ENCODE assay signal across 10 cellular contexts in genomic region chr4:99300934-99301333, GRCh38. TPM values are rescaled to one million over a fixed set of nuclear protein-coding genes. Genes with fewer than 3 reads are reported as not detected.
DNase-seq lines count a peak whose midpoint lies in the region; ATAC-seq, FAIRE-seq and TF ChIP-seq lines count a peak whose summit lies in the region.
"Had no signal": no experiment of that assay in that cellular context is flagged by ENCODE, and none has a peak within 500 bp of the region (broad histone marks: within the 10 kb centered on the region; RNA-seq: fewer than 3 reads in every experiment).

No MANE protein-coding gene starts in this region.

- H3K4me2 ChIP-seq in HepG2 (ENCODE audit: low read depth, low read length) = no peak overlapping the region

- TF ChIP-seq RAD21 in HepG2 (CRISPR knock-in tag; IDR thresholded peaks at IDR 0.05) = no peak

- H2AFZ ChIP-seq in HepG2 (ENCODE audit: low read length) = no peak overlapping the region

- peaks cover 7% of the 10 kb centered on the region; the same call in 1 of the 2 replicates for H3K4me1 ChIP-seq in HepG2 (ENCODE audit: insufficient read depth, low read length)
- H3K4me1 ChIP-seq: BE2C had no signal

- peak; percentile 73 for FAIRE-seq in HepG2 (lab: Jason Lieb, UNC)
- FAIRE-seq in urothelium cell line (lab: Jason Lieb, UNC) = no peak

- CTCF ChIA-PET in HepG2 (lab: Yijun Ruan, JAX; ENCODE audit: low intra/inter-chr PET ratio, low total read pairs) = no interaction called here

- H3K79me2 ChIP-seq in HepG2 (ENCODE audit: insufficient read depth, low read length) = no peaks in the 10 kb centered on the region

- H3K9ac ChIP-seq in HepG2 (ENCODE audit: insufficient read depth, low read depth, low read length) = no peak overlapping the region

- no peak for TF ChIP-seq POLR2A in HepG2 (IDR thresholded peaks at IDR 0.05; ENCODE audit: insufficient read depth in 1 of 2, low read depth in 2 of 2, low read length in 2 of 2)

- intact Hi-C loops in HepG2 (cut with micrococcal nuclease; ENCODE audit: unreplicated experiment) = no loop called here

- TF ChIP-seq EP300 in HepG2 (IDR thresholded peaks at IDR 0.05; ENCODE audit: low read depth in 2 of 2, low read length in 2 of 2) (no peak), HepG2 (CRISPR knock-in tag; IDR thresholded peaks at IDR 0.05; ENCODE audit: borderline replicate concordance) (no peak)

- no peak for TF ChIP-seq CTCF in HepG2 (CRISPR knock-in tag; IDR thresholded peaks at IDR 0.05)

- 34% methylated on average over 4 of the region's 4 CpGs for WGBS in HepG2 (ENCODE audit: low lambda C conversion rate)

- DNase-seq in SHP77 (lab: John Stamatoyannopoulos, UW) (peak; percentile 24 to 44), SHP77 treated with DMSO at 0.1 percent for 48 hours (lab: John Stamatoyannopoulos, UW) (no peak), cerebellar cortex (ENCODE audit: low spot score) (peak; percentile 13), HepG2 (ENCODE audit: low spot score) (peak; percentile 58), urothelium cell line (ENCODE audit: low spot score) (peak; percentile 7), islet precursor cell (no peak)
- no peak for DNase-seq in activated CD8-positive, alpha-beta memory T cell treated with anti-CD3 and anti-CD28 coated beads for 24 hours
- DNase-seq: activated CD8-positive, alpha-beta memory T cell treated with anti-CD3 and anti-CD28 coated beads, Interleukin-2, amount 10 ng/mL, durations not matched to agents 7 days and 5 days; BE2C had no signal

- H3K27ac ChIP-seq in HepG2 (ENCODE audit: extremely low read length, insufficient read depth, low read length) = no peak overlapping the region

- ATAC-seq in HepG2 (no peak; the same call in 2 of the 3 replicates), GM18498 (IDR thresholded peaks at IDR 0.05; ENCODE audit: unreplicated experiment) (no peak)
- ATAC-seq: activated CD8-positive, alpha-beta memory T cell treated with anti-CD3 and anti-CD28 coated beads, Interleukin-2, amount 10 ng/mL, durations not matched to agents 7 days and 5 days had no signal

- H3K27me3 ChIP-seq in HepG2 (ENCODE audit: control insufficient read depth in 1 of 2, insufficient read depth in 2 of 2, low read length in 2 of 2) = no peaks in the 10 kb centered on the region
- H3K27me3 ChIP-seq: BE2C had no signal

- no TSS peak for BruUV-seq in HepG2 (replicated peaks; lab: Mats Ljungman, UMichigan)

- no peaks in the 10 kb centered on the region for H3K36me3 ChIP-seq in HepG2 (replicated peaks in 1 of 2; ENCODE audit: control insufficient read depth in 1 of 2, insufficient read depth in 2 of 2, low read length in 2 of 2)
- H3K36me3 ChIP-seq: BE2C had no signal

- no peak overlapping the region for H3K4me3 ChIP-seq in HepG2 (replicated peaks in 1 of 3; ENCODE audit: insufficient read depth in 1 of 3, low read depth in 2 of 3, low read length in 3 of 3)

- in situ Hi-C loops in HepG2 (cut with HindIII; ENCODE audit: extremely low pct_ligation_motif_present, low pct_unique_long_range_greater_than_20kb) = no loop called here

- H3K9me3 ChIP-seq in HepG2 (ENCODE audit: low read length) = no peaks in the 10 kb centered on the region
- H3K9me3 ChIP-seq: BE2C had no signal

- POLR2A ChIA-PET in HepG2 (lab: Yijun Ruan, JAX) = no interaction called here

- H4K20me1 ChIP-seq in HepG2 (ENCODE audit: insufficient read depth, low read length) = no peaks in the 10 kb centered on the region

TF ChIP-seq in HepG2, 621 proteins besides CTCF, POLR2A, EP300 and RAD21 (continues in another document):
- no peak for TF ChIP-seq LCORL (IDR thresholded peaks at IDR 0.05)
- TF ChIP-seq LCORL (CRISPR knock-in tag; IDR thresholded peaks at IDR 0.05) = peak; percentile 37; the same call in 1 of the 2 replicates
- no peak for TF ChIP-seq HCFC1 (IDR thresholded peaks at IDR 0.05; ENCODE audit: low read depth, low read length)
- no peak for TF ChIP-seq ZNF260 (CRISPR knock-in tag; IDR thresholded peaks at IDR 0.05; ENCODE audit: borderline replicate concordance, low read depth)
- peak; percentile 35; the same call in 1 of the 2 replicates for TF ChIP-seq GATAD2A (CRISPR knock-in tag; IDR thresholded peaks at IDR 0.05)

RNA-seq across cellular contexts. Expression of gene ADH1A, which starts 10.1 kb away (rescaled TPM):
- total RNA-seq in HepG2 (2016; rRNA removed; fragmentation: Illumina TruSeq; extraction: Trizol) = 0.13 and 0.34 TPM in 2 replicates
- total RNA-seq in HepG2 (2016; cell fraction: cytosol; rRNA removed; fragmentation: Illumina TruSeq; extraction: Trizol; ENCODE audit: low read depth) = not detected in 2 replicates
- 0.13 and 0.45 TPM in 2 replicates for total RNA-seq in HepG2 (2016; cell fraction: insoluble cytoplasmic fraction; rRNA removed; fragmentation: Illumina TruSeq; extraction: Trizol)
- 0.12 TPM in 1 of 2 replicates, not detected in the other for total RNA-seq in HepG2 (2016; cell fraction: membrane; rRNA removed; fragmentation: Illumina TruSeq; extraction: Trizol)
- 0.37 TPM in 1 of 2 replicates, not detected in the other for total RNA-seq in HepG2 (2016; cell fraction: nucleus; rRNA removed; fragmentation: Illumina TruSeq; extraction: Trizol)
- 0.12 TPM in 1 of 2 replicates, not detected in the other for polyA plus RNA-seq in HepG2 (2011; rRNA removed)
- not detected in 2 replicates for polyA plus RNA-seq in HepG2 (2011; cell fraction: cytosol; rRNA removed)
- not detected in 2 replicates for polyA plus RNA-seq in HepG2 (2011; cell fraction: nucleus; rRNA removed)
- polyA plus RNA-seq in HepG2 (2012) = 0.45 TPM in 1 of 2 replicates, not detected in the other
- 0.09 and 0.11 TPM in 2 replicates for polyA plus RNA-seq in HepG2 (2016; cell fraction: cytosol; fragmentation: Illumina TruSeq; extraction: Trizol; ENCODE audit: low read depth)
- polyA plus RNA-seq in HepG2 (2016; cell fraction: insoluble cytoplasmic fraction; fragmentation: Illumina TruSeq; extraction: Trizol; ENCODE audit: low read depth) = 0.26 and 0.38 TPM in 2 replicates
- not detected in 2 replicates for polyA plus RNA-seq in HepG2 (2016; cell fraction: membrane; fragmentation: Illumina TruSeq; extraction: Trizol; ENCODE audit: low read depth)
- polyA plus RNA-seq in HepG2 (2016; cell fraction: nucleus; fragmentation: Illumina TruSeq; extraction: Trizol; ENCODE audit: insufficient read depth, low read depth) = 0.31 and 0.59 TPM in 2 replicates
- polyA minus RNA-seq in HepG2 (2011; rRNA and poly(A)+ RNA removed; ENCODE audit: low replicate concordance) = not detected in 2 replicates
- not detected in 2 replicates for polyA minus RNA-seq in HepG2 (2011; cell fraction: cytosol; rRNA and poly(A)+ RNA removed)
- not detected in 2 replicates for polyA minus RNA-seq in HepG2 (2011; cell fraction: nucleus; rRNA and poly(A)+ RNA removed)
- total RNA-seq: activated CD8-positive, alpha-beta memory T cell treated with anti-CD3 and anti-CD28 coated beads, Interleukin-2, amount 10 ng/mL, durations not matched to agents 7 days and 5 days had no signal

RNA-seq across cellular contexts. Expression of gene ADH1B, which starts 20.3 kb away (rescaled TPM):
- total RNA-seq in HepG2 (2016; rRNA removed; fragmentation: Illumina TruSeq; extraction: Trizol) = 0.40 and 1.2 TPM in 2 replicates
- not detected in 2 replicates for total RNA-seq in HepG2 (2016; cell fraction: cytosol; rRNA removed; fragmentation: Illumina TruSeq; extraction: Trizol; ENCODE audit: low read depth)
- total RNA-seq in HepG2 (2016; cell fraction: insoluble cytoplasmic fraction; rRNA removed; fragmentation: Illumina TruSeq; extraction: Trizol) = 0.69 and 1.5 TPM in 2 replicates
- 0.31 TPM in 1 of 2 replicates, not detected in the other for total RNA-seq in HepG2 (2016; cell fraction: membrane; rRNA removed; fragmentation: Illumina TruSeq; extraction: Trizol)
- 0.31 and 0.37 TPM in 2 replicates for total RNA-seq in HepG2 (2016; cell fraction: nucleus; rRNA removed; fragmentation: Illumina TruSeq; extraction: Trizol)
- 0.05 TPM in 1 of 2 replicates, not detected in the other for polyA plus RNA-seq in HepG2 (2011; rRNA removed)
- 0.03 TPM in 1 of 2 replicates, not detected in the other for polyA plus RNA-seq in HepG2 (2011; cell fraction: cytosol; rRNA removed)
- polyA plus RNA-seq in HepG2 (2011; cell fraction: nucleus; rRNA removed) = not detected in 2 replicates
- not detected in 2 replicates for polyA plus RNA-seq in HepG2 (2012)
- 0.06 and 0.07 TPM in 2 replicates for polyA plus RNA-seq in HepG2 (2016; cell fraction: cytosol; fragmentation: Illumina TruSeq; extraction: Trizol; ENCODE audit: low read depth)
- 0.38 and 0.71 TPM in 2 replicates for polyA plus RNA-seq in HepG2 (2016; cell fraction: insoluble cytoplasmic fraction; fragmentation: Illumina TruSeq; extraction: Trizol; ENCODE audit: low read depth)
- polyA plus RNA-seq in HepG2 (2016; cell fraction: membrane; fragmentation: Illumina TruSeq; extraction: Trizol; ENCODE audit: low read depth) = 0.08 TPM in 1 of 2 replicates, not detected in the other
- 0.35 and 0.72 TPM in 2 replicates for polyA plus RNA-seq in HepG2 (2016; cell fraction: nucleus; fragmentation: Illumina TruSeq; extraction: Trizol; ENCODE audit: insufficient read depth, low read depth)
- polyA minus RNA-seq in HepG2 (2011; rRNA and poly(A)+ RNA removed; ENCODE audit: low replicate concordance) = not detected in 2 replicates
- polyA minus RNA-seq in HepG2 (2011; cell fraction: cytosol; rRNA and poly(A)+ RNA removed) = not detected in 2 replicates
- polyA minus RNA-seq in HepG2 (2011; cell fraction: nucleus; rRNA and poly(A)+ RNA removed) = not detected in 2 replicates
- total RNA-seq: activated CD8-positive, alpha-beta memory T cell treated with anti-CD3 and anti-CD28 coated beads, Interleukin-2, amount 10 ng/mL, durations not matched to agents 7 days and 5 days had no signal

RNA-seq across cellular contexts. Expression of gene ADH1C, which starts 51.6 kb away (rescaled TPM):
- total RNA-seq in HepG2 (2016; rRNA removed; fragmentation: Illumina TruSeq; extraction: Trizol) = not detected in 2 replicates
- total RNA-seq in HepG2 (2016; cell fraction: cytosol; rRNA removed; fragmentation: Illumina TruSeq; extraction: Trizol; ENCODE audit: low read depth) = not detected in 2 replicates
- total RNA-seq in HepG2 (2016; cell fraction: insoluble cytoplasmic fraction; rRNA removed; fragmentation: Illumina TruSeq; extraction: Trizol) = not detected in 2 replicates
- not detected in 2 replicates for total RNA-seq in HepG2 (2016; cell fraction: membrane; rRNA removed; fragmentation: Illumina TruSeq; extraction: Trizol)
- not detected in 2 replicates for total RNA-seq in HepG2 (2016; cell fraction: nucleus; rRNA removed; fragmentation: Illumina TruSeq; extraction: Trizol)
- polyA plus RNA-seq in HepG2 (2011; rRNA removed) = not detected in 2 replicates
- not detected in 2 replicates for polyA plus RNA-seq in HepG2 (2011; cell fraction: cytosol; rRNA removed)
- polyA plus RNA-seq in HepG2 (2011; cell fraction: nucleus; rRNA removed) = 0.21 TPM in 1 of 2 replicates, not detected in the other
- 0.11 TPM in 2 replicates for polyA plus RNA-seq in HepG2 (2012)
- polyA plus RNA-seq in HepG2 (2016; cell fraction: cytosol; fragmentation: Illumina TruSeq; extraction: Trizol; ENCODE audit: low read depth) = not detected in 2 replicates
- polyA plus RNA-seq in HepG2 (2016; cell fraction: insoluble cytoplasmic fraction; fragmentation: Illumina TruSeq; extraction: Trizol; ENCODE audit: low read depth) = not detected in 2 replicates
- not detected in 2 replicates for polyA plus RNA-seq in HepG2 (2016; cell fraction: membrane; fragmentation: Illumina TruSeq; extraction: Trizol; ENCODE audit: low read depth)
- not detected in 2 replicates for polyA plus RNA-seq in HepG2 (2016; cell fraction: nucleus; fragmentation: Illumina TruSeq; extraction: Trizol; ENCODE audit: insufficient read depth, low read depth)
- not detected in 2 replicates for polyA minus RNA-seq in HepG2 (2011; rRNA and poly(A)+ RNA removed; ENCODE audit: low replicate concordance)
- polyA minus RNA-seq in HepG2 (2011; cell fraction: cytosol; rRNA and poly(A)+ RNA removed) = not detected in 2 replicates
- polyA minus RNA-seq in HepG2 (2011; cell fraction: nucleus; rRNA and poly(A)+ RNA removed) = not detected in 2 replicates
- total RNA-seq: activated CD8-positive, alpha-beta memory T cell treated with anti-CD3 and anti-CD28 coated beads, Interleukin-2, amount 10 ng/mL, durations not matched to agents 7 days and 5 days had no signal

Comparison
In these comparisons a context has a peak if more than half of its experiments do, and no peak if none do; other contexts are left out.
1. DNase-seq: peak in SHP77 (2 of 2), cerebellar cortex (single experiment), HepG2 (single experiment) and urothelium cell line (single experiment); none in SHP77 treated with DMSO at 0.1 percent for 48 hours (single experiment), islet precursor cell (single experiment) and activated CD8-positive, alpha-beta memory T cell treated with anti-CD3 and anti-CD28 coated beads for 24 hours (single experiment).